ENCODE assay signal across 9 cellular contexts in the genomic region with DNA sequence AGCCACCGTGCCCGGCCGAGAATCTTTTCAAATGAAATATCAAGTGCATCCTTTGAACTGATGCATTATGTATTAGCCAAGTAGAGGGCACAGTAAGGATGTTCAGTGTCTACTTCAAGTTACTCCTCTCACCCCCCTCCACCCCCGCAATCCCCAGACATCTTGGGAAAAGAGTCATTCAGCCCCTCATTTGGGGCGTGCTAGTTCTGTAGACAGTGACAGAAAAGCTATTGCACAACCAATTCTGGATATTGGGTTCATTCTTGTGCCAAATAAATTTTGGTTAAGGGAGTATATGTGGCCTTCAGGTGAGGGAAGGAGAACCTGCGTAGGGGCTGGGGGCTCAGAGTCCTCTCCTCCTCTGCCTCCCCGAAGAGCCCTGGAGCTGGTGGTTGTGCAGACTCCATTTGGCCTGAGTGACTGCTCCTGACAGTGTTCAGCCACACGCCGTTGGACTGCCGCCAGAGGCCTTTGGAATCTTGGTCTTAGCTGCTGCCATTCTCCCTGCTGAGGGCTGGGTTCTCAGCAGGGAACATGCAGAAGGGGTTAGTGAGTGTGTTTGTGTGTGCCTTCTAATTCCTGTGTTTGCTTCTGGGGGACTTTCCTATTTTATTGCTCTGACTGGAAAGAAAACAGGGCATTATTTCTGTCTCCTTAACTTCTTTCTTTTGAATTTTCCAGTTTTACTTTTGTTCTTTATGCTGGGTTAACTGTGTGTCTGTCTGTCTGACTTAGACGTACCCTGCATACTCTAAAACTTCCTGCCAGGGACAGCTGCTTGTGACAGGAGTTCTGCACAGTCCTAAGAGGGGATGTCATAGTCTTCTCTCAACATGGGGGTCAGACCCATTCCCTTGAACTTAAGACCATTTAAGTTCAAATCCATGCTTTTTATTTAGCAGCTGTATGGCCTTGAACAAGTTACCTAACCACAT. TPM values are rescaled to one million over a fixed set of nuclear protein-coding genes. Genes with fewer than 3 reads are reported as not detected.
DNase-seq lines count a peak whose midpoint lies in the region; ATAC-seq and TF ChIP-seq lines count a peak whose summit lies in the region.
"Had no signal": no experiment of that assay in that cellular context is flagged by ENCODE, and none has a peak within 500 bp of the region (broad histone marks: within the 10 kb centered on the region; RNA-seq: fewer than 3 reads in every experiment).

No MANE protein-coding gene starts in this region.

- no peaks in the 10 kb centered on the region for H3K36me3 Mint-ChIP-seq in osteocyte (ENCODE audit: unreplicated experiment)
- no peaks in the 10 kb centered on the region for H3K36me3 Mint-ChIP-seq in effector memory CD8-positive, alpha-beta T cell (ENCODE audit: insufficient read depth)

- TF ChIP-seq CTCF in fibroblast of the aortic adventitia (IDR thresholded peaks at IDR 0.05; ENCODE audit: insufficient read depth, low read length) (no peak), osteocyte (IDR thresholded peaks at IDR 0.05) (no peak), GM13977 (IDR thresholded peaks at IDR 0.05; ENCODE audit: extremely low read depth, insufficient read depth, missing control alignments) (no peak)

- peak overlapping the region; percentile 93 for H3K27ac Mint-ChIP-seq in osteocyte (ENCODE audit: unreplicated experiment)
- no peak overlapping the region for H3K27ac Mint-ChIP-seq in effector memory CD8-positive, alpha-beta T cell

- in situ Hi-C loops in GM13977 (cut with MboI; ENCODE audit: low pct_unique_long_range_greater_than_20kb, low sequenced_read_pairs, unreplicated experiment), result no loop called here

- H3K4me3 Mint-ChIP-seq in osteocyte (ENCODE audit: unreplicated experiment), result peak overlapping the region; percentile 55
- H3K4me3 Mint-ChIP-seq in effector memory CD8-positive, alpha-beta T cell, result no peak overlapping the region

- no peak for ATAC-seq in effector memory CD8-positive, alpha-beta T cell (replicated peaks)
- ATAC-seq in GM21786 (IDR thresholded peaks at IDR 0.05; ENCODE audit: unreplicated experiment), result no peak

- H3K4me1 Mint-ChIP-seq in osteocyte (ENCODE audit: unreplicated experiment), result peaks cover 51% of the 10 kb centered on the region
- no peaks in the 10 kb centered on the region for H3K4me1 Mint-ChIP-seq in effector memory CD8-positive, alpha-beta T cell (ENCODE audit: low read depth in 2 of 2)

- no peaks in the 10 kb centered on the region for H3K9me3 Mint-ChIP-seq in osteocyte (ENCODE audit: unreplicated experiment)
- H3K9me3 Mint-ChIP-seq in effector memory CD8-positive, alpha-beta T cell, result no peaks in the 10 kb centered on the region

- no peaks in the 10 kb centered on the region for H3K27me3 Mint-ChIP-seq in osteocyte (ENCODE audit: unreplicated experiment)
- H3K27me3 Mint-ChIP-seq in effector memory CD8-positive, alpha-beta T cell, result peaks cover 0 to 8% of the 10 kb centered on the region in 2 donors

- H3K4me3 ChIP-seq in fibroblast of the aortic adventitia (ENCODE audit: low read depth, low read length), result no peak overlapping the region

- DNase-seq in C1 segment of cervical spinal cord (lab: John Stamatoyannopoulos, UW), result peak in 9 of 14 donors; percentile 13 to 55 (median 24)
- DNase-seq in NCI-H69 (lab: John Stamatoyannopoulos, UW), result peak; percentile 93
- DNase-seq in fibroblast of the aortic adventitia (ENCODE audit: low read depth), result peak; percentile 73
- peak; percentile 92 for DNase-seq in osteocyte (ENCODE audit: extremely low spot score, unreplicated experiment)
- DNase-seq in GM13977 (ENCODE audit: low spot score), result no peak
- DNase-seq in effector memory CD8-positive, alpha-beta T cell, result no peak
- DNase-seq in stimulated activated CD8-positive, alpha-beta memory T cell treated with anti-CD3 and anti-CD28 coated beads, Interleukin-4, amount 100 ng/mL, for 48 hours, result no peak
- DNase-seq: NCI-H146 had no signal

RNA-seq across cellular contexts. Expression of gene RARB, which starts 21.0 kb away (rescaled TPM):
- total RNA-seq in fibroblast of the aortic adventitia (ENCODE audit: low replicate concordance) (3.1 and 4.2 TPM in 2 replicates), osteocyte (4.8 and 5.0 TPM in 2 replicates)

Comparison
In these comparisons a context has a peak if more than half of its experiments do, and no peak if none do; other contexts are left out.
1. DNase-seq: peak in C1 segment of cervical spinal cord (9 of 14), NCI-H69 (single experiment), fibroblast of the aortic adventitia (single experiment) and osteocyte (single experiment); none in GM13977 (single experiment), effector memory CD8-positive, alpha-beta T cell (0 of 3) and stimulated activated CD8-positive, alpha-beta memory T cell treated with anti-CD3 and anti-CD28 coated beads, Interleukin-4, amount 100 ng/mL, for 48 hours (single experiment).